9 cellular contexts compared by ENCODE assay signal in the genomic region with DNA sequence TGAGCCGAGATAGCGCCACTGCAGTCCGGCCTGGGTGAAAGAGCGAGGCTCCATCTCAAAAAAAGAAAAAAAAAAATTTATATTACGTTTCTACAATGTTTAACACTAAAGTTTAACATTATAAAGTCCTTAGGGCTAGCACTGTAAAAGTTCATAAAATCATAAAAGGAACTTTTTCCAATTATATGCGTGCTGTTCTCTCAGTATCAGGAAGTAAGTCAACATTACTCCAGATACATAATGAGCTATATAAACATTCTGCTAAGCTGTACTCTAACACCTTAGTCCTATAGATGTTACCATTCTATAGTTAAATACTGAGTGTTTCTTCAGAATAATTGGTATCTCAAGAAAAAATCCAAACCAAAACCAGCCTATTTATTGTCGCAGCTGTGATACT.
"Had no signal": no experiment of that assay in that cellular context is flagged by ENCODE, and none has a peak within 500 bp of the region (broad histone marks: within the 10 kb centered on the region; RNA-seq: fewer than 3 reads in every experiment).

No MANE protein-coding gene starts in this region.

- ATAC-seq: HCT116, HepG2 had no signal

- H3K9ac ChIP-seq: GM23248 had no signal

- H3K27ac Mint-ChIP-seq: HFFc6 had no signal

- H3K36me3 ChIP-seq: HAP-1 had no signal

- H3K27ac ChIP-seq: GM23248, HL-60 had no signal

- H3K9me3 ChIP-seq: HAP-1 had no signal

- H3K4me1 Mint-ChIP-seq: IgD-negative memory B cell had no signal

- H3K4me1 ChIP-seq: HAP-1 had no signal

- H3K4me3 ChIP-seq: GM23248, HAP-1 had no signal

- H3K4me3 Mint-ChIP-seq: HFFc6, IgD-negative memory B cell had no signal

- DNase-seq: GM23248, GOT3, H7, HFFc6 had no signal

- H3K27me3 Mint-ChIP-seq: IgD-negative memory B cell had no signal
